18 cellular contexts compared by ENCODE assay signal in the genomic region with DNA sequence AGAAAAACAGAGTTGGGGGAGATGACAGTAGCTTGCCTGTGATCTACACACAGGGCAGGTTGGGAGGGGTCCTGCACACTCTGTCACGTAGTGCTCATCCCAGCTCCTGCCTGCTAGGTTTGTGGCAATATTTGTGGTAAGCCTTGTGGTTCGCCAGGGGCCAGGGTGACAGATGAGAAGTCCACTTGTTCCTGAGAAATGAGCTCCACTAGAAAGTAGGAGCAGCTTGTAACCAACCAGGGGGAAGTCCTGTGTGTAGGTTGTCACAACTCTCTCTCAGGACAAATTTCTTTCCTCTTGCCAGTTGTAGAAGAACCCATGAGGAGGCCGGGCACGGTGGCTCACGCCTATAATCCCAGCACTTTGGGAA.
DNase-seq lines count a peak whose midpoint lies in the region; TF ChIP-seq lines count a peak whose summit lies in the region.
"Had no signal": no experiment of that assay in that cellular context is flagged by ENCODE, and none has a peak within 500 bp of the region (broad histone marks: within the 10 kb centered on the region; RNA-seq: fewer than 3 reads in every experiment).

No MANE protein-coding gene starts in this region.

- no peak for DNase-seq in MCF 10A (ENCODE audit: unreplicated experiment)
- DNase-seq in mammary epithelial cell = no peak
- no peak for DNase-seq in RWPE1 (ENCODE audit: low spot score)
- DNase-seq in mesenchymal stem cell = no peak
- no peak for DNase-seq in transverse colon
- no peak for DNase-seq in activated naive CD4-positive, alpha-beta T cell treated with Interleukin-2 at 50 U/mL for 16 hours
- DNase-seq in NCI-H1930 (lab: John Stamatoyannopoulos, UW) = no peak
- DNase-seq in GM20000 (ENCODE audit: low spot score) = no peak
- DNase-seq: activated CD8-positive, alpha-beta T cell treated with anti-CD3 and anti-CD28 coated beads for 36 hours; effector memory CD8-positive, alpha-beta T cell; foreskin melanocyte; H7; Karpas-422; NCI-H2029; NCI-H526 treated with DMSO at 0.1 percent for 48 hours; stimulated activated CD4-positive, alpha-beta T cell treated with anti-CD3 and anti-CD28 coated beads, Interleukin-4, amount 100 ng/mL, for 1 hour had no signal

- H3K4me3 ChIP-seq in mammary epithelial cell (replicated peaks in 1 of 3; ENCODE audit: insufficient read depth in 1 of 3, low read depth in 2 of 3, low read length in 3 of 3) = no peak overlapping the region
- no peak overlapping the region for H3K4me3 ChIP-seq in mesenchymal stem cell (ENCODE audit: insufficient read depth in 1 of 2, low read depth in 1 of 2, low read length in 2 of 2)
- no peak overlapping the region for H3K4me3 ChIP-seq in transverse colon
- H3K4me3 ChIP-seq: SJSA1 had no signal

- peaks cover 3% of the 10 kb centered on the region for H3K36me3 ChIP-seq in mammary epithelial cell (ENCODE audit: insufficient read depth, low read length)
- H3K36me3 ChIP-seq in mesenchymal stem cell (ENCODE audit: control insufficient read depth in 1 of 2, insufficient read depth in 2 of 2, low read depth in 1 of 2, low read length in 2 of 2) = peaks cover 12 to 27% of the 10 kb centered on the region in 2 experiments
- no peaks in the 10 kb centered on the region for H3K36me3 ChIP-seq in transverse colon

- peaks cover 25% of the 10 kb centered on the region for H3K79me1 ChIP-seq in mesenchymal stem cell (replicated peaks; ENCODE audit: low read length, poor library complexity, severe bottlenecking)

- no peak for TF ChIP-seq CTCF in MCF 10A (IDR thresholded peaks at IDR 0.05; ENCODE audit: unreplicated experiment)
- TF ChIP-seq CTCF in mammary epithelial cell (conservative IDR thresholded peaks at IDR 0.05 in 1 of 2, IDR thresholded peaks at IDR 0.05 in 1 of 2; ENCODE audit: extremely low read depth in 1 of 2, insufficient read depth in 1 of 2, low read depth in 1 of 2, low read length in 2 of 2) = no peak
- no peak for TF ChIP-seq CTCF in RWPE1 (conservative IDR thresholded peaks at IDR 0.05; ENCODE audit: low read depth)
- TF ChIP-seq CTCF in transverse colon (IDR thresholded peaks at IDR 0.05) = no peak
- no peak for TF ChIP-seq CTCF in GM20000 (IDR thresholded peaks at IDR 0.05; ENCODE audit: extremely low read depth, missing control alignments)

- peak overlapping the region; percentile 10 for H4K8ac ChIP-seq in mesenchymal stem cell (ENCODE audit: low read length)

- peak overlapping the region; percentile 1 to 87 for H3K18ac ChIP-seq in mesenchymal stem cell (ENCODE audit: low read depth in 1 of 2, low read length in 2 of 2)

- H3K27ac Mint-ChIP-seq in MCF 10A (ENCODE audit: low read depth, unreplicated experiment) = peak overlapping the region; percentile 9
- H3K27ac Mint-ChIP-seq: activated CD8-positive, alpha-beta T cell treated with anti-CD3 and anti-CD28 coated beads for 36 hours; activated T-helper 17 cell treated with anti-CD3 and anti-CD28 coated beads, Interleukin-2, amount 50 U/mL, for 72 hours had no signal

- H2BK15ac ChIP-seq in mesenchymal stem cell (ENCODE audit: low read depth, poor library complexity, severe bottlenecking) = no peak overlapping the region

- no peak overlapping the region for H3K27ac ChIP-seq in mammary epithelial cell (ENCODE audit: insufficient read depth, low read depth, low read length)
- H3K27ac ChIP-seq in RWPE1 = peak overlapping the region; percentile 93
- no peak overlapping the region for H3K27ac ChIP-seq in mesenchymal stem cell (ENCODE audit: low read length, poor library complexity, severe bottlenecking)
- peak overlapping the region in 3 of 4 donors; percentile 59 to 76 (median 64) for H3K27ac ChIP-seq in transverse colon
- H3K27ac ChIP-seq: SJSA1 had no signal

- peak overlapping the region in 1 of 2 experiments; percentile 71 for H3K4ac ChIP-seq in mesenchymal stem cell (ENCODE audit: low read depth in 1 of 2, low read length in 2 of 2)

- H3K9me3 Mint-ChIP-seq in MCF 10A (ENCODE audit: unreplicated experiment) = no peaks in the 10 kb centered on the region
- H3K9me3 Mint-ChIP-seq: activated T-helper 17 cell treated with anti-CD3 and anti-CD28 coated beads, Interleukin-2, amount 50 U/mL, for 72 hours; effector memory CD8-positive, alpha-beta T cell had no signal

- peak overlapping the region; percentile 94 for H4K91ac ChIP-seq in mesenchymal stem cell (ENCODE audit: low read length)

- H2BK5ac ChIP-seq in mesenchymal stem cell (ENCODE audit: low read depth, low read length, poor library complexity, severe bottlenecking) = no peak overlapping the region

- no peak overlapping the region for H3K4me3 Mint-ChIP-seq in MCF 10A (ENCODE audit: unreplicated experiment)
- H3K4me3 Mint-ChIP-seq: activated CD8-positive, alpha-beta T cell treated with anti-CD3 and anti-CD28 coated beads for 36 hours; activated T-helper 17 cell treated with anti-CD3 and anti-CD28 coated beads, Interleukin-2, amount 50 U/mL, for 72 hours; effector memory CD8-positive, alpha-beta T cell had no signal

- peak overlapping the region; percentile 73 to 82 for H2BK12ac ChIP-seq in mesenchymal stem cell (ENCODE audit: low read length in 2 of 2)

- no peaks in the 10 kb centered on the region for H4K20me1 ChIP-seq in mammary epithelial cell (ENCODE audit: insufficient read depth, low read length)

- H3K9me3 ChIP-seq in mammary epithelial cell (replicated peaks; ENCODE audit: insufficient read depth, low read length) (no peaks in the 10 kb centered on the region), mesenchymal stem cell (ENCODE audit: control insufficient read depth, low read length) (no peaks in the 10 kb centered on the region), transverse colon (no peaks in the 10 kb centered on the region)
- H3K9me3 ChIP-seq: SJSA1 had no signal

- no peak overlapping the region for H2BK120ac ChIP-seq in mesenchymal stem cell (ENCODE audit: low read depth, low read length)

- BruUV-seq in MCF 10A (replicated peaks; lab: Mats Ljungman, UMichigan) = no TSS peak
- BruUV-seq in mammary epithelial cell (replicated peaks; lab: Mats Ljungman, UMichigan) = no TSS peak

- no peak for TF ChIP-seq EP300 in transverse colon (IDR thresholded peaks at IDR 0.05; ENCODE audit: low read depth)

- H3K27me3 Mint-ChIP-seq in MCF 10A (ENCODE audit: insufficient read depth, unreplicated experiment) = no peaks in the 10 kb centered on the region
- H3K27me3 Mint-ChIP-seq: activated CD8-positive, alpha-beta T cell treated with anti-CD3 and anti-CD28 coated beads for 36 hours; activated T-helper 17 cell treated with anti-CD3 and anti-CD28 coated beads, Interleukin-2, amount 50 U/mL, for 72 hours; effector memory CD8-positive, alpha-beta T cell had no signal

- peak overlapping the region in 1 of 2 experiments; percentile 73 for H3K14ac ChIP-seq in mesenchymal stem cell (ENCODE audit: low read length in 2 of 2)

- CTCF ChIA-PET in MCF 10A (lab: Yijun Ruan, JAX) = interaction anchor here (0.6 kb wide), 2 partner anchors 30 to 146 kb away, joined by 3 read pairs; no protein-coding TSS in a partner anchor
- CTCF ChIA-PET in mammary epithelial cell (lab: Charles Lee; ENCODE audit: low non-redundant PET) = no interaction called here
- CTCF ChIA-PET in RWPE1 (lab: Yijun Ruan, JAX) = interaction anchor here (0.7 kb wide), 1 partner anchor 672 kb away, joined by 3 read pairs; no protein-coding TSS in a partner anchor

- H2AFZ ChIP-seq in mammary epithelial cell (ENCODE audit: low read depth, low read length) = no peak overlapping the region
- H2AFZ ChIP-seq in mesenchymal stem cell (ENCODE audit: low read depth, low read length) = no peak overlapping the region

- peaks cover 51% of the 10 kb centered on the region for H3K36me3 Mint-ChIP-seq in MCF 10A (ENCODE audit: insufficient read depth, unreplicated experiment)

- H2AK5ac ChIP-seq in mesenchymal stem cell (ENCODE audit: low read length, severe bottlenecking) = peak overlapping the region; percentile 88

- H3K9ac ChIP-seq in mammary epithelial cell (ENCODE audit: insufficient read depth, low read length) (no peak overlapping the region), mesenchymal stem cell (ENCODE audit: low read length) (peak overlapping the region; percentile 73)

- peaks cover 34% of the 10 kb centered on the region for H3K4me1 Mint-ChIP-seq in MCF 10A (ENCODE audit: insufficient read depth, unreplicated experiment)

- in situ Hi-C loops in mammary epithelial cell (cut with MboI; ENCODE audit: low sequenced_read_pairs in 2 of 2) = no loop called here
- in situ Hi-C loops in transverse colon (cut with MboI; ENCODE audit: low pct_ligation_motif_present in 1 of 4, low pct_unique_long_range_greater_than_20kb in 1 of 4, low sequenced_read_pairs in 3 of 4) = loop anchor here in 1 of 4 donors (25.0 kb wide), 1 partner anchor 135 kb away; a partner anchor contains a TSS

- no peak for TF ChIP-seq POLR2A in transverse colon (IDR thresholded peaks at IDR 0.05)

- dilution Hi-C loops in mammary epithelial cell (cut with HindIII; ENCODE audit: low sequenced_read_pairs) = no loop called here

- H3K23ac ChIP-seq in mesenchymal stem cell (ENCODE audit: low read length in 2 of 2) = peak overlapping the region in 1 of 2 experiments; percentile 46

- H3K4me1 ChIP-seq in mammary epithelial cell (ENCODE audit: insufficient read depth, low read length) (peaks cover 40% of the 10 kb centered on the region), mesenchymal stem cell (ENCODE audit: control insufficient read depth, insufficient read depth, low read depth, low read length) (peaks cover 35% of the 10 kb centered on the region), transverse colon (peaks cover 20 to 50% (median 35%) of the 10 kb centered on the region in 4 donors)

- POLR2A ChIA-PET in MCF 10A (lab: Yijun Ruan, JAX) = interaction anchor here (0.6 to 1.4 kb wide), 4 partner anchors 14 to 107 kb away, joined by 3 to 5 read pairs (median 4); no protein-coding TSS in a partner anchor
- POLR2A ChIA-PET in RWPE1 (lab: Yijun Ruan, JAX; ENCODE audit: low non-redundant PET) = no interaction called here

- H3K27me3 ChIP-seq in mammary epithelial cell (ENCODE audit: insufficient read depth, low read length) (no peaks in the 10 kb centered on the region), mesenchymal stem cell (ENCODE audit: control insufficient read depth in 1 of 2, insufficient read depth in 1 of 2, low read length in 2 of 2) (no peaks in the 10 kb centered on the region), transverse colon (no peaks in the 10 kb centered on the region)
- H3K27me3 ChIP-seq: SJSA1 had no signal

- WGBS in mammary epithelial cell (ENCODE audit: low coverage, missing lambda C conversion rate) = 85% methylated on average over 4 of the region's 5 CpGs
- WGBS in mesenchymal stem cell = 86% methylated on average over 5 of the region's 5 CpGs
- WGBS in transverse colon (ENCODE audit: low coverage in 1 of 2), 2 donors = 91 to 100% methylated on average over 2 to 5 of the region's 5 CpGs

- intact Hi-C loops in MCF 10A (cut with micrococcal nuclease) = no loop called here
- intact Hi-C loops in mammary epithelial cell (cut with micrococcal nuclease) = no loop called here
- intact Hi-C loops in transverse colon (cut with DNase I; ENCODE audit: low total_unique reads) = no loop called here

- no peak overlapping the region for H3K4me2 ChIP-seq in mammary epithelial cell (ENCODE audit: insufficient read depth, low read depth, low read length)
- H3K4me2 ChIP-seq in mesenchymal stem cell (ENCODE audit: low read length, poor library complexity, severe bottlenecking) = no peak overlapping the region

- peaks cover 18% of the 10 kb centered on the region for H3K79me2 ChIP-seq in mammary epithelial cell (ENCODE audit: insufficient read depth, low read length)

Comparison
In these comparisons a context has a peak if more than half of its experiments do, and no peak if none do; other contexts are left out.
1. H3K27ac ChIP-seq: peak in RWPE1 (single experiment) and transverse colon (3 of 4); none in mammary epithelial cell (single experiment) and mesenchymal stem cell (single experiment).